ENCODE assay signal across 16 cellular contexts in genomic region chr5:109404428-109404960, GRCh38.
"Had no signal": no experiment of that assay in that cellular context is flagged by ENCODE, and none has a peak within 500 bp of the region (broad histone marks: within the 10 kb centered on the region; RNA-seq: fewer than 3 reads in every experiment).

No MANE protein-coding gene starts in this region.

- H3K9me3 Mint-ChIP-seq: activated CD4-positive, alpha-beta memory T cell treated with anti-CD3 and anti-CD28 coated beads, Interleukin-2, amount 10 ng/mL, durations not matched to agents 7 days and 5 days; activated naive CD4-positive, alpha-beta T cell treated with anti-CD3 and anti-CD28 coated beads for 36 hours had no signal

- H3K4me3 Mint-ChIP-seq: activated CD4-positive, alpha-beta memory T cell treated with anti-CD3 and anti-CD28 coated beads, Interleukin-2, amount 10 ng/mL, durations not matched to agents 7 days and 5 days; activated naive CD4-positive, alpha-beta T cell treated with anti-CD3 and anti-CD28 coated beads for 36 hours had no signal

- DNase-seq: activated CD4-positive, alpha-beta memory T cell treated with anti-CD3 and anti-CD28 coated beads, Interleukin-2, amount 10 ng/mL, durations not matched to agents 7 days and 5 days; activated CD8-positive, alpha-beta memory T cell treated with anti-CD3 and anti-CD28 coated beads, Interleukin-2, amount 50 U/mL, for 48 hours; activated naive CD4-positive, alpha-beta T cell treated with anti-CD3 and anti-CD28 coated beads for 36 hours; amniotic stem cell; brain microvascular endothelial cell; left cardiac atrium; spleen; stimulated activated CD4-positive, alpha-beta T cell treated with anti-CD3 and anti-CD28 coated beads, Interleukin-2, amount 100 ng/mL, for 24 hours; stimulated activated naive CD4-positive, alpha-beta T cell; SW 1271; T-helper 9 cell had no signal

- H3K27me3 ChIP-seq: brain microvascular endothelial cell, spleen had no signal

- H3K27ac ChIP-seq: brain microvascular endothelial cell, prostate gland, spleen had no signal

- H3K4me1 ChIP-seq: prostate gland had no signal

- H3K9me3 ChIP-seq: prostate gland had no signal

- H3K36me3 ChIP-seq: brain microvascular endothelial cell, prostate gland had no signal

- H3K4me3 ChIP-seq: lung, prostate gland, spleen had no signal

- ATAC-seq: esophagus mucosa, left cardiac atrium, sciatic nerve had no signal

- H3K27ac Mint-ChIP-seq: activated CD4-positive, alpha-beta memory T cell treated with anti-CD3 and anti-CD28 coated beads, Interleukin-2, amount 10 ng/mL, durations not matched to agents 7 days and 5 days; activated naive CD4-positive, alpha-beta T cell treated with anti-CD3 and anti-CD28 coated beads for 36 hours; nephron had no signal

- H3K27me3 Mint-ChIP-seq: activated CD4-positive, alpha-beta memory T cell treated with anti-CD3 and anti-CD28 coated beads, Interleukin-2, amount 10 ng/mL, durations not matched to agents 7 days and 5 days had no signal
